1 cellular context compared by ENCODE assay signal in genomic region chr10:133227256-133227655, GRCh38.
TF ChIP-seq lines count a peak whose summit lies in the region.

No MANE protein-coding gene starts in this region.

TF ChIP-seq in WTC11, 78 proteins besides CTCF, POLR2A, EP300 and RAD21 (continued from another document):
- TF ChIP-seq ZNF512 (CRISPR knock-in tag; IDR thresholded peaks at IDR 0.05; ENCODE audit: borderline replicate concordance) (no peak), GRHL2 (CRISPR knock-in tag; IDR thresholded peaks at IDR 0.05; ENCODE audit: insufficient replicate concordance, severe bottlenecking) (no peak), KAT7 (CRISPR knock-in tag; IDR thresholded peaks at IDR 0.05; ENCODE audit: borderline replicate concordance) (no peak), FOXP4 (CRISPR knock-in tag; IDR thresholded peaks at IDR 0.05) (no peak), FOXP1 (CRISPR knock-in tag; IDR thresholded peaks at IDR 0.05; ENCODE audit: borderline replicate concordance) (no peak), ZNF423 (CRISPR knock-in tag; IDR thresholded peaks at IDR 0.05) (no peak), SMAD4 (CRISPR knock-in tag; IDR thresholded peaks at IDR 0.05) (no peak), ESRRA (CRISPR knock-in tag; IDR thresholded peaks at IDR 0.05; ENCODE audit: borderline replicate concordance) (no peak), NR2C2 (CRISPR knock-in tag; IDR thresholded peaks at IDR 0.05) (no peak), USF2 (CRISPR knock-in tag; IDR thresholded peaks at IDR 0.05) (no peak), MXD4 (CRISPR knock-in tag; IDR thresholded peaks at IDR 0.05; ENCODE audit: borderline replicate concordance) (no peak), ELF4 (CRISPR knock-in tag; IDR thresholded peaks at IDR 0.05; ENCODE audit: low read depth) (no peak)
